In the genomic region with DNA sequence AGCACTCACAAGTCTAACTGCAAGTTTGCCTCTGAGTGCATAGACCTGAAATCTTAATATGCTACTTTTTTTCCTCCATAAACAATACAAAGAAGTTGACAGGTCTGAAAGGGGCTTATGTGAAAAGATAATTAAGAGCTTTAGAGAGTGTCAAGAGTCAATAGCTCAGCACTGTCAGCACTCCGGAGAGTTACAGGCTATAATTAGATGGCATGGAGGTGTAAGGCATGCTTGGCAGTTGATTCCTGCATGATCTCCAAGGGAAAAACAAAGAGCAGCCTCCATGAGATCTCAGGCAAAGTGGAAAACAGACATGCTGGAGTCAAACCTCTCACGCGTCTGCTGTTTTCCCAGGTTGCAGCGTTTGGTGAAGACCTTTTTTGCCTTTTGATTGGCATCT, we compare ENCODE assay signal across 15 cellular contexts.
"Had no signal": no experiment of that assay in that cellular context is flagged by ENCODE, and none has a peak within 500 bp of the region (broad histone marks: within the 10 kb centered on the region; RNA-seq: fewer than 3 reads in every experiment).

No MANE protein-coding gene starts in this region.

- H3K27me3 ChIP-seq: pancreas, thyroid gland, uterus had no signal

- H3K4me1 ChIP-seq: pancreas, thyroid gland, uterus had no signal

- H3K4me3 ChIP-seq: pancreas, thyroid gland, uterus had no signal

- H3K36me3 ChIP-seq: pancreas, thyroid gland, uterus had no signal

- DNase-seq: activated CD4-positive, alpha-beta T cell treated with anti-CD3 and anti-CD28 coated beads, Interleukin-2, amount 10 ng/mL, durations not matched to agents 24 days and 14 days; activated CD4-positive, CD25-positive, alpha-beta regulatory T cell; activated naive CD4-positive, alpha-beta T cell; activated naive CD8-positive, alpha-beta T cell treated with anti-CD3 and anti-CD28 coated beads, Interleukin-2, amount 10 ng/mL, durations not matched to agents 7 days and 5 days; cortex of kidney; effector CD8-positive, alpha-beta T cell; foreskin fibroblast; glutamatergic neuron; kidney glomerular epithelial cell; pancreas; retina; stimulated activated CD4-positive, alpha-beta T cell treated with anti-CD3 and anti-CD28 coated beads, Interleukin-2, amount 100 ng/mL, for 48 hours; stimulated activated naive B cell treated with anti-CD40 and anti-IgM and Interleukin-4, amounts not matched to agents 10 μg/mL and 1 μg/mL and 100 μg/mL, for 72 hours; thyroid gland; uterus had no signal

- H3K27ac ChIP-seq: pancreas, thyroid gland, uterus had no signal

- H3K9me3 ChIP-seq: pancreas, thyroid gland, uterus had no signal

- ATAC-seq: pancreas; stimulated activated naive B cell treated with anti-CD40 and anti-IgM and Interleukin-4, amounts not matched to agents 10 μg/mL and 1 μg/mL and 100 μg/mL, for 72 hours had no signal
